1 cellular context compared by ENCODE assay signal in the genomic region with DNA sequence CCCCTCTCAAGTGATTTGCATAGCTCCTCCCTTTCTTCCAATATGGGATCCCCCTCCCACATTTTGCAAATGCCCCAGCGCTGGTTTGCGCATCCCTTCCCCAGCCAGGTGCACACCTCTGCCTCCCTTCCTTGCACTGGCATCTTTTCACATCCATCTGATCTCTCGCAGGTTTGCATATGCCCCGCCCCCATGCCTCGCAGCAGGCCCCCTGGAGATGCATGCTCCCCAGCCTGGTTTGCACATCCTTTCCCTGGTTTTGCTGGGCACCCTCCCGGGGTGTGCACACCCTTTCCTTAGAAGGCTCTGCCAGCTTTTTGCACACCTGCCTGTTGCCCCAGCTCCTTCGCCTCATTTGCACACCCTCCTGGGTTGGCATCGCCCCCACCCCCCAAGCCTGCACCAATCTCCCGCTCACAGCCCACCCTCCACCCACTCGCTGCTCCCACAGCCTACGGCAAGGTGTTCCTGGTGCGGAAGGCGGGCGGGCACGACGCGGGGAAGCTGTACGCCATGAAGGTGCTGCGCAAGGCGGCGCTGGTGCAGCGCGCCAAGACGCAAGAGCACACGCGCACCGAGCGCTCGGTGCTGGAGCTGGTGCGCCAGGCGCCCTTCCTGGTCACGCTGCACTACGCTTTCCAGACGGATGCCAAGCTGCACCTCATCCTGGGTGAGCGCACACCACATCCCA.
TF ChIP-seq lines count a peak whose summit lies in the region.

No MANE protein-coding gene starts in this region.

TF ChIP-seq in GM12878, 131 proteins besides CTCF, POLR2A, EP300 and RAD21:
- TF ChIP-seq EED (IDR thresholded peaks at IDR 0.05; ENCODE audit: low read depth) (0 out of 2 replicates have a peak, but pooled peaks have one; percentile 2), WRNIP1 (IDR thresholded peaks at IDR 0.05; ENCODE audit: borderline replicate concordance, low read depth, low read length) (no peak), BHLHE40 (IDR thresholded peaks at IDR 0.05; ENCODE audit: borderline replicate concordance in 1 of 2, low read depth in 2 of 2, low read length in 1 of 2) (peak in 1 of 2 experiments; percentile 37; a peak in 2 of 4 replicates), IKZF1 (conservative IDR thresholded peaks at IDR 0.05) (peak; percentile 44; the same call in 1 of the 2 replicates), MXI1 (IDR thresholded peaks at IDR 0.05; ENCODE audit: low read depth, low read length) (peak; percentile 36; the same call in 1 of the 2 replicates), LARP7 (IDR thresholded peaks at IDR 0.05) (0 out of 2 replicates have a peak, but pooled peaks have one; percentile 26), SMC3 (IDR thresholded peaks at IDR 0.05; ENCODE audit: borderline replicate concordance, low read length) (0 out of 2 replicates have a peak, but pooled peaks have one; percentile 8), FOXK2 (IDR thresholded peaks at IDR 0.05) (no peak), HDAC6 (IDR thresholded peaks at IDR 0.05; ENCODE audit: unreplicated experiment) (peak; percentile 99), HDAC2 (IDR thresholded peaks at IDR 0.05) (peak; percentile 31; the same call in 1 of the 2 replicates), SMARCA5 (IDR thresholded peaks at IDR 0.05) (peak; percentile 66; the same call in 1 of the 2 replicates), YY1 (IDR thresholded peaks at IDR 0.05; ENCODE audit: low read depth, low read length) (0 out of 2 replicates have a peak, but pooled peaks have one; percentile 32), RUNX3 (IDR thresholded peaks at IDR 0.05; ENCODE audit: low read length) (no peak), MTA2 (IDR thresholded peaks at IDR 0.05; ENCODE audit: low read depth) (0 out of 2 replicates have a peak, but pooled peaks have one; percentile 13), POU2F2 (IDR thresholded peaks at IDR 0.05; ENCODE audit: borderline replicate concordance, low read depth, low read length) (peak; percentile 12; the same call in 1 of the 3 replicates), NRF1 (conservative IDR thresholded peaks at IDR 0.05; ENCODE audit: low read depth, low read length) (peak; percentile 24; the same call in 1 of the 2 replicates), POLR2AphosphoS2 (IDR thresholded peaks at IDR 0.05; ENCODE audit: low read depth, low read length) (no peak)
